Comparison of ENCODE assay signal across 13 cellular contexts in genomic region chr6:169960891-169961611, GRCh38.
DNase-seq lines count a peak whose midpoint lies in the region; ATAC-seq and TF ChIP-seq lines count a peak whose summit lies in the region.
"Had no signal": no experiment of that assay in that cellular context is flagged by ENCODE, and none has a peak within 500 bp of the region (broad histone marks: within the 10 kb centered on the region; RNA-seq: fewer than 3 reads in every experiment).

No MANE protein-coding gene starts in this region.

- H3K36me3 ChIP-seq in right atrium auricular region: no peaks in the 10 kb centered on the region
- H3K36me3 ChIP-seq: HAP-1, neutrophil, WERI-Rb-1 had no signal

- H3K4me1 ChIP-seq in right atrium auricular region: peaks cover 0 to 17% of the 10 kb centered on the region in 2 donors
- H3K4me1 ChIP-seq: HAP-1 had no signal

- intact Hi-C loops in Right ventricle myocardium superior (cut with DNase I): no loop called here

- no peaks in the 10 kb centered on the region for H3K27me3 ChIP-seq in right atrium auricular region

- no peaks in the 10 kb centered on the region for H3K9me3 ChIP-seq in right atrium auricular region
- H3K9me3 ChIP-seq: HAP-1, neutrophil had no signal

- no peaks in the 10 kb centered on the region for H3K9me3 Mint-ChIP-seq in activated naive CD8-positive, alpha-beta T cell (ENCODE audit: low read depth)
- no peaks in the 10 kb centered on the region for H3K9me3 Mint-ChIP-seq in naive B cell

- H3K27me3 Mint-ChIP-seq in activated naive CD8-positive, alpha-beta T cell: no peaks in the 10 kb centered on the region
- H3K27me3 Mint-ChIP-seq in naive B cell: peaks cover 4 to 34% (median 22%) of the 10 kb centered on the region in 3 donors

- peaks cover 23% of the 10 kb centered on the region for H3K4me1 Mint-ChIP-seq in activated naive CD8-positive, alpha-beta T cell (ENCODE audit: low read depth)
- H3K4me1 Mint-ChIP-seq in naive B cell: peaks cover 11 to 24% (median 12%) of the 10 kb centered on the region in 3 donors

- ATAC-seq in Right ventricle myocardium superior (ENCODE audit: poor library complexity) (no peak), naive B cell (ENCODE audit: low read depth in 2 of 2) (no peak)

- H3K27ac Mint-ChIP-seq in activated naive CD8-positive, alpha-beta T cell: peak overlapping the region; percentile 90
- peak overlapping the region in 5 of 6 donors; percentile 38 to 94 (median 58) for H3K27ac Mint-ChIP-seq in naive B cell

- H3K4me3 ChIP-seq in right atrium auricular region: no peak overlapping the region
- H3K4me3 ChIP-seq: HAP-1 had no signal

- peak; percentile 52 for DNase-seq in right atrium auricular region (ENCODE audit: low spot score)
- DNase-seq in Right ventricle myocardium superior: no peak
- no peak for DNase-seq in naive B cell
- no peak for DNase-seq in NCI-H748 (lab: John Stamatoyannopoulos, UW; ENCODE audit: unreplicated experiment)
- DNase-seq in hypothalamus (lab: John Stamatoyannopoulos, UW): no peak
- no peak for DNase-seq in NCI-H748 treated with DMSO at 0.1 percent for 48 hours (lab: John Stamatoyannopoulos, UW)
- DNase-seq in AG08395 (ENCODE audit: low spot score): no peak
- DNase-seq: NCI-H1048, NCI-H510A treated with DMSO at 0.1 percent for 48 hours, WERI-Rb-1 had no signal

- peak overlapping the region; percentile 85 for H3K4me3 Mint-ChIP-seq in activated naive CD8-positive, alpha-beta T cell
- peak overlapping the region; percentile 30 to 92 (median 80) for H3K4me3 Mint-ChIP-seq in naive B cell

- TF ChIP-seq CTCF in right atrium auricular region (IDR thresholded peaks at IDR 0.05): no peak

- H3K36me3 Mint-ChIP-seq in activated naive CD8-positive, alpha-beta T cell: no peaks in the 10 kb centered on the region
- H3K36me3 Mint-ChIP-seq in naive B cell: peaks cover 0 to 4% of the 10 kb centered on the region in 2 donors

- H3K27ac ChIP-seq in right atrium auricular region: no peak overlapping the region
- H3K27ac ChIP-seq: neutrophil, WERI-Rb-1 had no signal
